8 cellular contexts compared by ENCODE assay signal in genomic region chr19:23395041-23395721, GRCh38. TPM values are rescaled to one million over a fixed set of nuclear protein-coding genes. Genes with fewer than 3 reads are reported as not detected.
DNase-seq lines count a peak whose midpoint lies in the region; ATAC-seq and TF ChIP-seq lines count a peak whose summit lies in the region.

Gene ZNF91 (minus strand): TSS chr19:23395471. CDS start chr19:23395354, 117 bp downstream.

- H3K27me3 ChIP-seq in heart left ventricle: no peaks in the 10 kb centered on the region

- H3K9me3 ChIP-seq in heart left ventricle: no peaks in the 10 kb centered on the region

- no peaks in the 10 kb centered on the region for H3K27me3 Mint-ChIP-seq in type B pancreatic cell

- peaks cover 8% of the 10 kb centered on the region for H3K9me3 Mint-ChIP-seq in type B pancreatic cell

- peak; percentile 42 to 92 for TF ChIP-seq POLR2A in heart left ventricle (IDR thresholded peaks at IDR 0.05)

- TF ChIP-seq CTCF in heart left ventricle (IDR thresholded peaks at IDR 0.05): no peak
- no peak for TF ChIP-seq CTCF in type B pancreatic cell (conservative IDR thresholded peaks at IDR 0.05)

- H3K36me3 Mint-ChIP-seq in type B pancreatic cell: peaks cover 32% of the 10 kb centered on the region

- intact Hi-C loops in heart left ventricle (cut with DNase I): loop anchor here in 4 of 10 donors (2.0 to 10.0 kb wide), 4 partner anchors 122 to 690 kb away; partner anchors contain the start of genes ZNF675 (in 3 of the 4) and ZNF254 (in 1 of the 4)

- ATAC-seq in heart left ventricle: peak; percentile 98 to 99 (median 98)

- peak within 1 kb of the TSS; percentile 99 for H3K27ac Mint-ChIP-seq in type B pancreatic cell

- peak within 1 kb of the TSS; percentile 70 to 92 (median 88) for H3K4me3 ChIP-seq in heart left ventricle

- 0 to 1% (median 0%) methylated on average over 28 to 32 of the region's 32 CpGs for WGBS in adipose tissue, 3 donors
- 0 to 1% (median 1%) methylated on average over 25 to 32 of the region's 32 CpGs for WGBS in heart left ventricle, 4 donors

- peaks cover 3 to 43% (median 31%) of the 10 kb centered on the region in 12 donors for H3K4me1 ChIP-seq in heart left ventricle

- H3K27ac ChIP-seq in adipose tissue (ENCODE audit: low read depth, low read length): peak within 1 kb of the TSS; percentile 29
- peak within 1 kb of the TSS; percentile 86 to 97 (median 94) for H3K27ac ChIP-seq in heart left ventricle

- H3K4me1 Mint-ChIP-seq in type B pancreatic cell (ENCODE audit: unreplicated experiment): peaks cover 3% of the 10 kb centered on the region

- H3K4me3 Mint-ChIP-seq in type B pancreatic cell: peak within 1 kb of the TSS; percentile 99

- peak; percentile 93 for DNase-seq in GF-D8 (lab: John Stamatoyannopoulos, UW)
- peak; percentile 93 for DNase-seq in HCEC 1CT
- DNase-seq in MV-4-11 (lab: John Stamatoyannopoulos, UW): peak; percentile 99
- DNase-seq in T follicular helper cell (ENCODE audit: low read depth): peak; percentile 88
- peak; percentile 95 to 99 (median 97) for DNase-seq in heart left ventricle
- peak; percentile 99 for DNase-seq in pons (ENCODE audit: low spot score)
- peak; percentile 91 for DNase-seq in type B pancreatic cell (ENCODE audit: extremely low spot score, unreplicated experiment)

- H3K36me3 ChIP-seq in heart left ventricle: peaks cover 0 to 14% (median 0%) of the 10 kb centered on the region in 9 donors

RNA-seq across cellular contexts. Expression of gene ZNF91, which starts in this region (rescaled TPM):
- polyA plus RNA-seq in adipose tissue (10 to 100 TPM in 1 of 3 donors, 1 to 10 TPM in 2; 4.3 to 12.4 (median 4.8) TPM), heart left ventricle (10 to 100 TPM in 1 of 2 donors, 1 to 10 TPM in 1; 9.5 to 23.8 TPM)
- total RNA-seq in heart left ventricle (100 to 1,000 TPM in 8 of 9 donors, 10 to 100 TPM in 1; 98.8 to 302 (median 147) TPM), type B pancreatic cell (ENCODE audit: low replicate concordance) (89.6 and 110 TPM in 2 replicates)

Comparison
In these comparisons a context has a peak if more than half of its experiments do, and no peak if none do; other contexts are left out.
1. Peak in every context shown above with its lines: DNase-seq, ATAC-seq, H3K4me3 ChIP-seq and H3K27ac ChIP-seq.